In genomic region chr1:61452354-61452990, GRCh38 we compare ENCODE assay signal across 9 cellular contexts.
A peak's percentile ranks its signal among the peaks of the same experiment; 100 is the strongest.
DNase-seq lines count a peak whose midpoint lies in the region; ATAC-seq and TF ChIP-seq lines count a peak whose summit lies in the region.
"Had no signal": no experiment of that assay in that cellular context is flagged by ENCODE, and none has a peak within 500 bp of the region (broad histone marks: within the 10 kb centered on the region; RNA-seq: fewer than 3 reads in every experiment).

No MANE protein-coding gene starts in this region.

- H3K27me3 ChIP-seq in lower lobe of right lung (ENCODE audit: low read depth) (no peaks in the 10 kb centered on the region), tibial nerve (no peaks in the 10 kb centered on the region)

- peaks cover 12% of the 10 kb centered on the region for H3K4me1 Mint-ChIP-seq in activated CD4-positive, alpha-beta T cell treated with anti-CD3 and anti-CD28 coated beads for 36 hours
- H3K4me1 Mint-ChIP-seq in activated CD4-positive, alpha-beta T cell treated with anti-CD3 and anti-CD28 coated beads, Interleukin-2, amount 10 ng/mL, durations not matched to agents 7 days and 5 days, result peaks cover 6% of the 10 kb centered on the region

- DNase-seq in activated CD4-positive, alpha-beta T cell treated with anti-CD3 and anti-CD28 coated beads for 36 hours, result peak; percentile 7
- no peak for DNase-seq in activated CD4-positive, alpha-beta T cell treated with anti-CD3 and anti-CD28 coated beads, Interleukin-2, amount 10 ng/mL, durations not matched to agents 7 days and 5 days
- DNase-seq in cardiac fibroblast (ENCODE audit: low read depth in 2 of 2), result peak; percentile 22 to 26
- no peak for DNase-seq in lower lobe of right lung
- no peak for DNase-seq in tibial nerve (ENCODE audit: low spot score in 2 of 2)
- no peak for DNase-seq in COR-L47 (lab: John Stamatoyannopoulos, UW)
- DNase-seq in GM20000 (ENCODE audit: low spot score), result no peak
- DNase-seq in AML-193 (lab: John Stamatoyannopoulos, UW), result no peak

- peak overlapping the region; percentile 67 for H3K27ac ChIP-seq in lower lobe of right lung
- H3K27ac ChIP-seq in tibial nerve, result peak overlapping the region in 3 of 4 donors; percentile 55 to 77 (median 75)

- no peak for TF ChIP-seq POLR2A in tibial nerve (IDR thresholded peaks at IDR 0.05)

- H3K4me3 ChIP-seq in cardiac fibroblast (replicated peaks in 1 of 2; ENCODE audit: low read depth in 2 of 2, low read length in 2 of 2), result no peak overlapping the region
- H3K4me3 ChIP-seq in lower lobe of right lung, result no peak overlapping the region
- no peak overlapping the region for H3K4me3 ChIP-seq in tibial nerve

- TF ChIP-seq CTCF in cardiac fibroblast (IDR thresholded peaks at IDR 0.05; ENCODE audit: low read depth, low read length) (no peak), lower lobe of right lung (IDR thresholded peaks at IDR 0.05) (no peak), tibial nerve (IDR thresholded peaks at IDR 0.05) (no peak), GM20000 (IDR thresholded peaks at IDR 0.05; ENCODE audit: extremely low read depth, missing control alignments) (no peak)

- no peak for TF ChIP-seq EP300 in tibial nerve (IDR thresholded peaks at IDR 0.05)

- H3K27me3 Mint-ChIP-seq in activated CD4-positive, alpha-beta T cell treated with anti-CD3 and anti-CD28 coated beads for 36 hours, result no peaks in the 10 kb centered on the region
- peaks cover 2% of the 10 kb centered on the region for H3K27me3 Mint-ChIP-seq in activated CD4-positive, alpha-beta T cell treated with anti-CD3 and anti-CD28 coated beads, Interleukin-2, amount 10 ng/mL, durations not matched to agents 7 days and 5 days
- H3K27me3 Mint-ChIP-seq: activated naive CD4-positive, alpha-beta T cell treated with anti-CD3 and anti-CD28 coated beads, Interleukin-2, amount 50 U/mL, for 24 hours had no signal

- POLR2A ChIA-PET in activated CD4-positive, alpha-beta T cell treated with anti-CD3 and anti-CD28 coated beads for 36 hours (lab: Charles Lee), result no interaction called here
- POLR2A ChIA-PET in activated CD4-positive, alpha-beta T cell treated with anti-CD3 and anti-CD28 coated beads, Interleukin-2, amount 10 ng/mL, durations not matched to agents 7 days and 5 days (lab: Charles Lee), result no interaction called here

- no peaks in the 10 kb centered on the region for H3K9me3 Mint-ChIP-seq in activated CD4-positive, alpha-beta T cell treated with anti-CD3 and anti-CD28 coated beads for 36 hours (ENCODE audit: low read depth)
- H3K9me3 Mint-ChIP-seq in activated CD4-positive, alpha-beta T cell treated with anti-CD3 and anti-CD28 coated beads, Interleukin-2, amount 10 ng/mL, durations not matched to agents 7 days and 5 days, result no peaks in the 10 kb centered on the region
- H3K9me3 Mint-ChIP-seq: activated naive CD4-positive, alpha-beta T cell treated with anti-CD3 and anti-CD28 coated beads, Interleukin-2, amount 50 U/mL, for 24 hours had no signal

- no peak overlapping the region for H3K27ac Mint-ChIP-seq in activated CD4-positive, alpha-beta T cell treated with anti-CD3 and anti-CD28 coated beads for 36 hours
- H3K27ac Mint-ChIP-seq in activated CD4-positive, alpha-beta T cell treated with anti-CD3 and anti-CD28 coated beads, Interleukin-2, amount 10 ng/mL, durations not matched to agents 7 days and 5 days, result no peak overlapping the region
- H3K27ac Mint-ChIP-seq: activated naive CD4-positive, alpha-beta T cell treated with anti-CD3 and anti-CD28 coated beads, Interleukin-2, amount 50 U/mL, for 24 hours had no signal

- 3 to 6% methylated on average over 4 of the region's 4 CpGs for WGBS in tibial nerve, 2 donors

- no peak for ATAC-seq in activated CD4-positive, alpha-beta T cell treated with anti-CD3 and anti-CD28 coated beads for 36 hours
- no peak for ATAC-seq in lower lobe of right lung

- H3K36me3 ChIP-seq in lower lobe of right lung (peaks cover 8% of the 10 kb centered on the region), tibial nerve (peaks cover 0 to 9% (median 0%) of the 10 kb centered on the region in 3 donors)

- no peak overlapping the region for H3K4me3 Mint-ChIP-seq in activated CD4-positive, alpha-beta T cell treated with anti-CD3 and anti-CD28 coated beads for 36 hours
- no peak overlapping the region for H3K4me3 Mint-ChIP-seq in activated CD4-positive, alpha-beta T cell treated with anti-CD3 and anti-CD28 coated beads, Interleukin-2, amount 10 ng/mL, durations not matched to agents 7 days and 5 days
- H3K4me3 Mint-ChIP-seq: activated naive CD4-positive, alpha-beta T cell treated with anti-CD3 and anti-CD28 coated beads, Interleukin-2, amount 50 U/mL, for 24 hours had no signal

- H3K36me3 Mint-ChIP-seq in activated CD4-positive, alpha-beta T cell treated with anti-CD3 and anti-CD28 coated beads for 36 hours (ENCODE audit: low read depth), result no peaks in the 10 kb centered on the region
- H3K36me3 Mint-ChIP-seq in activated CD4-positive, alpha-beta T cell treated with anti-CD3 and anti-CD28 coated beads, Interleukin-2, amount 10 ng/mL, durations not matched to agents 7 days and 5 days (ENCODE audit: low read depth), result no peaks in the 10 kb centered on the region

- intact Hi-C loops in activated CD4-positive, alpha-beta T cell treated with anti-CD3 and anti-CD28 coated beads for 36 hours (cut with DNase I, micrococcal nuclease), result loop anchor here (5.0 to 10.0 kb wide), 5 partner anchors 115 to 475 kb away; no protein-coding TSS in a partner anchor
- intact Hi-C loops in lower lobe of right lung (cut with DNase I), result no loop called here

- H3K9me3 ChIP-seq in lower lobe of right lung, result no peaks in the 10 kb centered on the region
- no peaks in the 10 kb centered on the region for H3K9me3 ChIP-seq in tibial nerve

- CTCF ChIA-PET in activated CD4-positive, alpha-beta T cell treated with anti-CD3 and anti-CD28 coated beads for 36 hours (lab: Charles Lee), result interaction anchor here (0.6 to 2.0 kb wide), 10 partner anchors 10 to 473 kb away, joined by 3 to 8 read pairs (median 3); no protein-coding TSS in a partner anchor
- CTCF ChIA-PET in activated CD4-positive, alpha-beta T cell treated with anti-CD3 and anti-CD28 coated beads, Interleukin-2, amount 10 ng/mL, durations not matched to agents 7 days and 5 days (lab: Charles Lee), result interaction anchor here (0.6 to 1.0 kb wide), 4 partner anchors 253 to 630 kb away, joined by 3 to 5 read pairs (median 3); no protein-coding TSS in a partner anchor

- H3K4me1 ChIP-seq in lower lobe of right lung (peaks cover 51% of the 10 kb centered on the region), tibial nerve (peaks cover 0 to 77% (median 43%) of the 10 kb centered on the region in 4 donors)

Comparison
In these comparisons a context has a peak if more than half of its experiments do, and no peak if none do; other contexts are left out.
1. DNase-seq: peak in activated CD4-positive, alpha-beta T cell treated with anti-CD3 and anti-CD28 coated beads for 36 hours (single experiment) and cardiac fibroblast (2 of 2); none in activated CD4-positive, alpha-beta T cell treated with anti-CD3 and anti-CD28 coated beads, Interleukin-2, amount 10 ng/mL, durations not matched to agents 7 days and 5 days (single experiment), lower lobe of right lung (single experiment), tibial nerve (0 of 2), COR-L47 (single experiment), GM20000 (single experiment) and AML-193 (0 of 2).